ENCODE assay signal across 9 cellular contexts in genomic region chr3:152323834-152324233, GRCh38. TPM values are rescaled to one million over a fixed set of nuclear protein-coding genes. Genes with fewer than 3 reads are reported as not detected.
DNase-seq lines count a peak whose midpoint lies in the region; ATAC-seq lines count a peak whose summit lies in the region.
"Had no signal": no experiment of that assay in that cellular context is flagged by ENCODE, and none has a peak within 500 bp of the region (broad histone marks: within the 10 kb centered on the region; RNA-seq: fewer than 3 reads in every experiment).

No MANE protein-coding gene starts in this region.

- no peaks in the 10 kb centered on the region for H3K9me3 Mint-ChIP-seq in activated CD4-positive, alpha-beta T cell treated with anti-CD3 and anti-CD28 coated beads for 36 hours (ENCODE audit: low read depth)
- no peaks in the 10 kb centered on the region for H3K9me3 Mint-ChIP-seq in T-cell

- POLR2A ChIA-PET in activated CD4-positive, alpha-beta T cell treated with anti-CD3 and anti-CD28 coated beads for 36 hours (lab: Charles Lee): interaction anchor here (1.2 kb wide), 1 partner anchor 9 kb away, joined by 3 read pairs; no protein-coding TSS in a partner anchor
- POLR2A ChIA-PET in T-cell (lab: Charles Lee): interaction anchor here in 1 of 2 donors (1.0 to 1.7 kb wide), 2 partner anchors 10 to 49 kb away, joined by 3 to 4 read pairs; no protein-coding TSS in a partner anchor

- H3K36me3 ChIP-seq in skeletal muscle tissue (ENCODE audit: control insufficient read depth in 3 of 3, insufficient read depth in 3 of 3, low read length in 3 of 3): peaks cover 0 to 2% (median 0%) of the 10 kb centered on the region in 3 donors

- H3K27me3 ChIP-seq in skeletal muscle tissue (ENCODE audit: control insufficient read depth in 3 of 3, insufficient read depth in 3 of 3, low read length in 3 of 3): no peaks in the 10 kb centered on the region

- peaks cover 81% of the 10 kb centered on the region for H3K4me1 Mint-ChIP-seq in activated CD4-positive, alpha-beta T cell treated with anti-CD3 and anti-CD28 coated beads for 36 hours
- H3K4me1 Mint-ChIP-seq in T-cell: peaks cover 78 to 92% (median 83%) of the 10 kb centered on the region in 3 donors

- peak overlapping the region; percentile 3 to 54 (median 8) for H3K4me3 ChIP-seq in skeletal muscle tissue (ENCODE audit: low read length in 3 of 3)

- peak overlapping the region; percentile 28 for H3K27ac ChIP-seq in skeletal muscle tissue (ENCODE audit: low read depth, low read length)

- CTCF ChIA-PET in activated CD4-positive, alpha-beta T cell treated with anti-CD3 and anti-CD28 coated beads for 36 hours (lab: Charles Lee): interaction anchor here (0.7 to 1.4 kb wide), 4 partner anchors 10 to 148 kb away, joined by 3 read pairs; no protein-coding TSS in a partner anchor
- CTCF ChIA-PET in T-cell (lab: Charles Lee): interaction anchor here in 1 of 2 donors (1.1 to 1.6 kb wide), 4 partner anchors 10 to 140 kb away, joined by 3 to 4 read pairs (median 4); no protein-coding TSS in a partner anchor

- H3K4me1 ChIP-seq in skeletal muscle tissue (ENCODE audit: control insufficient read depth in 3 of 3, insufficient read depth in 3 of 3, low read length in 3 of 3): peaks cover 22 to 50% (median 32%) of the 10 kb centered on the region in 3 donors

- ATAC-seq in activated CD4-positive, alpha-beta T cell treated with anti-CD3 and anti-CD28 coated beads for 36 hours: peak; percentile 78
- ATAC-seq in HG02623 (IDR thresholded peaks at IDR 0.05; ENCODE audit: unreplicated experiment): peak; percentile 72
- ATAC-seq in T-cell (replicated peaks in 1 of 4): peak; percentile 32 to 58 (median 46)

- peaks cover 38% of the 10 kb centered on the region for H3K36me3 Mint-ChIP-seq in activated CD4-positive, alpha-beta T cell treated with anti-CD3 and anti-CD28 coated beads for 36 hours (ENCODE audit: low read depth)
- H3K36me3 Mint-ChIP-seq in T-cell: peaks cover 32% of the 10 kb centered on the region

- H3K4me3 Mint-ChIP-seq in activated CD4-positive, alpha-beta T cell treated with anti-CD3 and anti-CD28 coated beads for 36 hours: peak overlapping the region; percentile 48
- peak overlapping the region; percentile 55 to 72 (median 66) for H3K4me3 Mint-ChIP-seq in T-cell

- no peak overlapping the region for H3K9ac ChIP-seq in skeletal muscle tissue (ENCODE audit: low read depth in 1 of 3, low read length in 3 of 3)

- peaks cover 0 to 4% (median 0%) of the 10 kb centered on the region in 3 donors for H3K9me3 ChIP-seq in skeletal muscle tissue (ENCODE audit: control insufficient read depth in 3 of 3, low read length in 3 of 3)

- no peak for DNase-seq in activated CD4-positive, alpha-beta T cell treated with anti-CD3 and anti-CD28 coated beads for 36 hours
- no peak for DNase-seq in activated CD4-positive, alpha-beta T cell treated with anti-CD3 and anti-CD28 coated beads, Interleukin-2, amount 50 U/mL, for 4 hours
- DNase-seq in T-cell (no peak), CD1c-positive myeloid dendritic cell (ENCODE audit: extremely low spot score) (no peak), NCI-H446 treated with DMSO at 0.1 percent for 48 hours (lab: John Stamatoyannopoulos, UW) (no peak)
- DNase-seq in stimulated activated CD4-positive, alpha-beta T cell treated with anti-CD3 and anti-CD28 coated beads, Interleukin-4, amount 100 ng/mL, for 4 hours: no peak
- DNase-seq: stimulated activated naive CD4-positive, alpha-beta T cell treated with Interleukin-2 at 50 U/mL for 16 hours had no signal

- H3K27ac Mint-ChIP-seq in activated CD4-positive, alpha-beta T cell treated with anti-CD3 and anti-CD28 coated beads for 36 hours: peak overlapping the region; percentile 73
- H3K27ac Mint-ChIP-seq in T-cell: peak overlapping the region; percentile 72 to 74

- intact Hi-C loops in activated CD4-positive, alpha-beta T cell treated with anti-CD3 and anti-CD28 coated beads for 36 hours (cut with DNase I, micrococcal nuclease): loop anchor here (2.0 to 10.0 kb wide), 2 partner anchors 15 to 1301 kb away; no protein-coding TSS in a partner anchor

- no peaks in the 10 kb centered on the region for H3K27me3 Mint-ChIP-seq in activated CD4-positive, alpha-beta T cell treated with anti-CD3 and anti-CD28 coated beads for 36 hours
- H3K27me3 Mint-ChIP-seq in T-cell: no peaks in the 10 kb centered on the region

RNA-seq across cellular contexts. Expression of gene MBNL1, which starts 55.1 kb away (rescaled TPM):
- total RNA-seq in activated CD4-positive, alpha-beta T cell treated with anti-CD3 and anti-CD28 coated beads for 36 hours: 100 to 1,000 TPM; 317 to 481 TPM
- total RNA-seq in T-cell: 100 to 1,000 TPM; 408 to 705 (median 423) TPM
- 76.7 TPM for total RNA-seq in skeletal muscle tissue
